ENCODE assay signal across 7 cellular contexts in the genomic region with DNA sequence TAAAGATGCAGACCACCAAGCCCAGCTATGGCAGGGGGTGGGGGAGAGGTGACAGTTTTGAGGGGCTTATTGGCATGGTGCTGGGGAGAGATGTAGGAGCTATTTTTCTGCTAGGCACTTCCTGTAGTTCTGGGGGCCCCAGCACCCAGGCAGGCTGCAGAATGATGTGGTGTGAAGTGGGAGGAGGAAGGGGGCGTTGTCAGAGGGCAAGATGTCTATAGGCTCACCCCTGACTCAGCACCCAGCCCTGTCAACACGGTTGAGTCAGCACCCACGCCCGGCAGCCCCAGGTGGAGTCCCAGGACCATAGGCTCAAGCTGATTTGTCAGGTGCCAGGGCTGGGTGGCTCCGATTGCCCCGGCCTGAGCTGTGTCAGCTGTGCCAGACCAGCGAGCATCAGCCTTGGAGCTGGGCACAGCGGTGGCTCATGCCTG. TPM values are rescaled to one million over a fixed set of nuclear protein-coding genes. Genes with fewer than 3 reads are reported as not detected.
DNase-seq lines count a peak whose midpoint lies in the region; ATAC-seq and TF ChIP-seq lines count a peak whose summit lies in the region.

No MANE protein-coding gene starts in this region.

- H3K9me3 ChIP-seq in PC-3 (ENCODE audit: low read length) = no peaks in the 10 kb centered on the region

- peak overlapping the region; percentile 18; the same call in 1 of the 2 replicates for H3K27ac ChIP-seq in PC-3 (ENCODE audit: low read length)

- H3K27me3 ChIP-seq in PC-3 (ENCODE audit: low read length) = no peaks in the 10 kb centered on the region

- no peak overlapping the region for H3K9ac ChIP-seq in PC-3 (ENCODE audit: low read length)

- H3K79me2 ChIP-seq in PC-3 (ENCODE audit: low read length) = no peaks in the 10 kb centered on the region

- H3K4me2 ChIP-seq in PC-3 (ENCODE audit: low read length) = peak overlapping the region; percentile 27; the same call in 1 of the 2 replicates

- intact Hi-C loops in PC-3 (cut with micrococcal nuclease) (no loop called here), Right ventricle myocardium inferior (cut with DNase I) (no loop called here)

- peak overlapping the region; percentile 84 for H3K4me3 Mint-ChIP-seq in activated T-helper 17 cell treated with anti-CD3 and anti-CD28 coated beads, Interleukin-2, amount 50 U/mL, for 72 hours

- POLR2A ChIA-PET in PC-3 (lab: Charles Lee; ENCODE audit: unreplicated experiment) = no interaction called here

- H3K27ac Mint-ChIP-seq in activated T-helper 17 cell treated with anti-CD3 and anti-CD28 coated beads, Interleukin-2, amount 50 U/mL, for 72 hours = peak overlapping the region; percentile 67

- H2AFZ ChIP-seq in PC-3 (ENCODE audit: low read length) = no peak overlapping the region

- no TSS peak for BruUV-seq in PC-3 (replicated peaks; lab: Mats Ljungman, UMichigan)

- DNase-seq in PC-3 (peak; percentile 97), Right ventricle myocardium inferior (ENCODE audit: missing footprints) (peak; percentile 90), NCI-H146 (lab: John Stamatoyannopoulos, UW) (no peak), SK-N-DZ (ENCODE audit: low spot score) (no peak)
- peak; percentile 97 for DNase-seq in stimulated activated CD4-positive, alpha-beta T cell treated with anti-CD3 and anti-CD28 coated beads, Interleukin-1b, Interleukin-23, amount 100 ng/mL, for 48 hours

- peaks cover 12% of the 10 kb centered on the region for H3K27me3 Mint-ChIP-seq in activated T-helper 17 cell treated with anti-CD3 and anti-CD28 coated beads, Interleukin-2, amount 50 U/mL, for 72 hours

- H3K4me3 ChIP-seq in PC-3 (ENCODE audit: low read length) = no peak overlapping the region

- H3K36me3 ChIP-seq in PC-3 (ENCODE audit: low read depth, low read length) = no peaks in the 10 kb centered on the region

- no peaks in the 10 kb centered on the region for H3F3A ChIP-seq in PC-3 (ENCODE audit: low read length, unreplicated experiment)

- ATAC-seq in GM21515 (IDR thresholded peaks at IDR 0.05; ENCODE audit: unreplicated experiment) (peak; percentile 49), PC-3 (peak; percentile 100), Right ventricle myocardium inferior (peak; percentile 10)
- peak; percentile 96 for ATAC-seq in activated T-helper 17 cell treated with anti-CD3 and anti-CD28 coated beads, Interleukin-2, amount 50 U/mL, for 72 hours (replicated peaks)

- H3K4me1 ChIP-seq in PC-3 (ENCODE audit: insufficient read depth, low read length) = peaks cover 13% of the 10 kb centered on the region

- H3K36me3 Mint-ChIP-seq in activated T-helper 17 cell treated with anti-CD3 and anti-CD28 coated beads, Interleukin-2, amount 50 U/mL, for 72 hours (ENCODE audit: low read depth) = peaks cover 30% of the 10 kb centered on the region

- CTCF ChIA-PET in PC-3 (lab: Charles Lee) = interaction anchor here (0.5 to 0.7 kb wide), 2 partner anchors 9 to 499 kb away, joined by 3 read pairs; partner anchors contain the start of gene SIN3B

- TF ChIP-seq CTCF in PC-3 (conservative IDR thresholded peaks at IDR 0.05; ENCODE audit: low read depth, low read length) = no peak

- peaks cover 35% of the 10 kb centered on the region for H3K4me1 Mint-ChIP-seq in activated T-helper 17 cell treated with anti-CD3 and anti-CD28 coated beads, Interleukin-2, amount 50 U/mL, for 72 hours

- H4K20me1 ChIP-seq in PC-3 (ENCODE audit: low read length) = no peaks in the 10 kb centered on the region

- H3K9me2 ChIP-seq in PC-3 (replicated peaks; ENCODE audit: low read length) = no peaks in the 10 kb centered on the region

- H3K9me3 Mint-ChIP-seq in activated T-helper 17 cell treated with anti-CD3 and anti-CD28 coated beads, Interleukin-2, amount 50 U/mL, for 72 hours = peaks cover 5% of the 10 kb centered on the region

RNA-seq across cellular contexts. Expression of gene KLF2, which starts 5.8 kb away (rescaled TPM):
- total RNA-seq in PC-3 (2014; rRNA removed) (4.8 and 6.6 TPM in 2 replicates), Right ventricle myocardium inferior (73.1 TPM)
- 1 to 10 TPM; 1.9 to 9.9 TPM for total RNA-seq in activated T-helper 17 cell treated with anti-CD3 and anti-CD28 coated beads, Interleukin-2, amount 50 U/mL, for 72 hours
- not detected in 2 replicates for polyA plus RNA-seq in SK-N-DZ (2014; cell fraction: cytosol; rRNA removed)
- not detected in 2 replicates for polyA plus RNA-seq in SK-N-DZ (2014; cell fraction: nucleus; rRNA removed)

Comparison
In these comparisons a context has a peak if more than half of its experiments do, and no peak if none do; other contexts are left out.
1. ATAC-seq: peak in every context shown above with its lines; median percentile 100 in PC-3; 96 in activated T-helper 17 cell treated with anti-CD3 and anti-CD28 coated beads, Interleukin-2, amount 50 U/mL, for 72 hours; 49 in GM21515; 10 in Right ventricle myocardium inferior.
2. DNase-seq: peak in PC-3 (single experiment), Right ventricle myocardium inferior (single experiment) and stimulated activated CD4-positive, alpha-beta T cell treated with anti-CD3 and anti-CD28 coated beads, Interleukin-1b, Interleukin-23, amount 100 ng/mL, for 48 hours (single experiment); none in NCI-H146 (single experiment) and SK-N-DZ (single experiment).